Comparison of ENCODE assay signal across 8 cellular contexts in the genomic region with DNA sequence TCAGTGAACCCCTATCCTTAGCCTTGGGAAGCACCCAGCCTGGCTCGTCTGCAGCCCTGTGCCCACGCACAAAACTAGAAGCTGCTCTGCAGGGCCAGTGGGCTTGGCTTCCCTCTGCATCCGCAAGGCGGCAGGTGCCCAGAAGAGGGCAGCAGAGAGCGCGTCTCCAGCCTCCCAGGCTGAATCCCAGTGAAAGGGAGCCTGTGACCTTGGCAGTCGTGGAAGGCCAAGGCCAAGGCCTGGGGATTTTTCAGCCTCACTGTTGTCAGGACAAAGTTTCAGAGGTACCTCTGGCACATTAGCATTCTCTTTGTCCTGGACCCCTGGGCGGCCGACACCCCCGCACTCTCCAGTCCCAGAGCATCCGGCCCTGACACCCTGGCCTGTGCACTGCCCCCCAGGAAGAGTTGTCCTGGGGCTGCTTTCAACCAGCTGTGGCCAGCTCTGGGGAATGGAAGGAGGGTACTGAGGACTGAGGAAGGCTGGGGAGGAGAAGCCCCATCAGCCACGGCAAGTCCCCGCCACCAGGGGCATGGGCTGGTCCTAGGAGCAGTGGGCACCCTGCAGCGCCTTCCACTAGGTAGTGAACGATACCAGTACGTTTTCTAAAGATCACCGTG.
DNase-seq lines count a peak whose midpoint lies in the region; ATAC-seq and TF ChIP-seq lines count a peak whose summit lies in the region.

No MANE protein-coding gene starts in this region.

- H3K9ac ChIP-seq in liver (ENCODE audit: low read depth in 1 of 2, low read length in 2 of 2) = no peak overlapping the region

- no peaks in the 10 kb centered on the region for H3K36me3 Mint-ChIP-seq in activated CD4-positive, alpha-beta T cell treated with anti-CD3 and anti-CD28 coated beads, Interleukin-2, amount 10 ng/mL, durations not matched to agents 7 days and 5 days (ENCODE audit: low read depth)

- 41% methylated on average over 17 of the region's 17 CpGs for WGBS in liver

- POLR2A ChIA-PET in GM10248 (lab: Yijun Ruan, JAX) = no interaction called here
- POLR2A ChIA-PET in activated CD4-positive, alpha-beta T cell treated with anti-CD3 and anti-CD28 coated beads, Interleukin-2, amount 10 ng/mL, durations not matched to agents 7 days and 5 days (lab: Charles Lee) = no interaction called here

- H3K4me1 ChIP-seq in liver (ENCODE audit: control insufficient read depth in 4 of 4, insufficient read depth in 4 of 4, low read length in 3 of 4) = peaks cover 0 to 3% (median 0%) of the 10 kb centered on the region in 4 donors

- H3K36me3 ChIP-seq in liver (ENCODE audit: control insufficient read depth in 4 of 4, insufficient read depth in 3 of 4, low read depth in 1 of 4, low read length in 3 of 4) = no peaks in the 10 kb centered on the region

- H3K4me3 ChIP-seq in HFF-Myc (replicated peaks; ENCODE audit: low read depth, low read length) (no peak overlapping the region), choroid plexus epithelial cell (ENCODE audit: low read depth, low read length) (no peak overlapping the region), liver (ENCODE audit: low read depth in 1 of 3, low read length in 3 of 3) (no peak overlapping the region)

- peaks cover 14% of the 10 kb centered on the region for H3K4me1 Mint-ChIP-seq in activated CD4-positive, alpha-beta T cell treated with anti-CD3 and anti-CD28 coated beads, Interleukin-2, amount 10 ng/mL, durations not matched to agents 7 days and 5 days

- ATAC-seq in HG03520 (IDR thresholded peaks at IDR 0.05; ENCODE audit: unreplicated experiment) = no peak

- TF ChIP-seq CTCF in GM10248 (IDR thresholded peaks at IDR 0.05; ENCODE audit: control extremely low read depth, extremely low read depth, low read depth, missing control alignments) (peak; percentile 96), HFF-Myc (IDR thresholded peaks at IDR 0.05; ENCODE audit: low read depth, low read length, missing control alignments) (peak; percentile 89), choroid plexus epithelial cell (conservative IDR thresholded peaks at IDR 0.05; ENCODE audit: low read depth, low read length) (peak; percentile 95), liver (IDR thresholded peaks at IDR 0.05; ENCODE audit: low read depth, low read length, missing input control) (peak; percentile 88)

- no peak overlapping the region for H3K4me3 Mint-ChIP-seq in activated CD4-positive, alpha-beta T cell treated with anti-CD3 and anti-CD28 coated beads, Interleukin-2, amount 10 ng/mL, durations not matched to agents 7 days and 5 days

- peak; percentile 87 for DNase-seq in GM10248 (ENCODE audit: extremely low spot score)
- DNase-seq in HFF-Myc (ENCODE audit: extremely low read depth, low read depth) = no peak
- peak; percentile 84 for DNase-seq in NCI-H2196 (lab: John Stamatoyannopoulos, UW; ENCODE audit: unreplicated experiment)
- DNase-seq in activated CD4-positive, alpha-beta T cell treated with anti-CD3 and anti-CD28 coated beads, Interleukin-2, amount 10 ng/mL, durations not matched to agents 7 days and 5 days = peak; percentile 70
- peak; percentile 74 for DNase-seq in choroid plexus epithelial cell (ENCODE audit: low read depth)
- peak; percentile 75 for DNase-seq in stimulated activated CD4-positive, alpha-beta T cell treated with anti-CD3 and anti-CD28 coated beads, Interleukin-4, amount 100 ng/mL, for 24 hours

- H3K27me3 ChIP-seq in liver (ENCODE audit: control insufficient read depth in 4 of 4, insufficient read depth in 4 of 4, low read length in 3 of 4) = no peaks in the 10 kb centered on the region

- no peaks in the 10 kb centered on the region for H3K9me3 ChIP-seq in liver (ENCODE audit: control insufficient read depth in 4 of 4, low read length in 3 of 4)

- no peak overlapping the region for H3K27ac Mint-ChIP-seq in activated CD4-positive, alpha-beta T cell treated with anti-CD3 and anti-CD28 coated beads, Interleukin-2, amount 10 ng/mL, durations not matched to agents 7 days and 5 days

- CTCF ChIA-PET in GM10248 (lab: Yijun Ruan, JAX) = interaction anchor here (0.6 to 10.8 kb wide), 31 partner anchors 8 to 599 kb away, joined by 3 to 110 read pairs (median 4); no protein-coding TSS in a partner anchor
- CTCF ChIA-PET in activated CD4-positive, alpha-beta T cell treated with anti-CD3 and anti-CD28 coated beads, Interleukin-2, amount 10 ng/mL, durations not matched to agents 7 days and 5 days (lab: Charles Lee) = interaction anchor here (0.6 to 6.2 kb wide), 11 partner anchors 8 to 202 kb away, joined by 3 to 33 read pairs (median 4); partner anchors contain the start of gene CSNK1A1

- no peaks in the 10 kb centered on the region for H3K27me3 Mint-ChIP-seq in activated CD4-positive, alpha-beta T cell treated with anti-CD3 and anti-CD28 coated beads, Interleukin-2, amount 10 ng/mL, durations not matched to agents 7 days and 5 days

- no peak overlapping the region for H3K27ac ChIP-seq in liver (ENCODE audit: low read depth in 1 of 2, low read length in 2 of 2)

- peaks cover 2% of the 10 kb centered on the region for H3K9me3 Mint-ChIP-seq in activated CD4-positive, alpha-beta T cell treated with anti-CD3 and anti-CD28 coated beads, Interleukin-2, amount 10 ng/mL, durations not matched to agents 7 days and 5 days

- TF ChIP-seq RAD21 in liver (IDR thresholded peaks at IDR 0.05) = peak; percentile 91 to 97

TF ChIP-seq in liver, 16 proteins besides CTCF, POLR2A, EP300 and RAD21:
- TF ChIP-seq JUND (IDR thresholded peaks at IDR 0.05) = no peak
- peak in 1 of 2 donors; percentile 40 for TF ChIP-seq RXRA (IDR thresholded peaks at IDR 0.05)
- TF ChIP-seq, protein P1, sequence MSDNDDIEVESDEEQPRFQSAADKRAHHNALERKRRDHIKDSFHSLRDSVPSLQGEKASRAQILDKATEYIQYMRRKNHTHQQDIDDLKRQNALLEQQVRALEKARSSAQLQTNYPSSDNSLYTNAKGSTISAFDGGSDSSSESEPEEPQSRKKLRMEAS (IDR thresholded peaks at IDR 0.05) = no peak
- peak; percentile 84 for TF ChIP-seq NR2F2 (IDR thresholded peaks at IDR 0.05)
- TF ChIP-seq, protein P2, sequence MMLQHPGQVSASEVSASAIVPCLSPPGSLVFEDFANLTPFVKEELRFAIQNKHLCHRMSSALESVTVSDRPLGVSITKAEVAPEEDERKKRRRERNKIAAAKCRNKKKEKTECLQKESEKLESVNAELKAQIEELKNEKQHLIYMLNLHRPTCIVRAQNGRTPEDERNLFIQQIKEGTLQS (IDR thresholded peaks at IDR 0.05) = no peak
- TF ChIP-seq, protein P3, sequence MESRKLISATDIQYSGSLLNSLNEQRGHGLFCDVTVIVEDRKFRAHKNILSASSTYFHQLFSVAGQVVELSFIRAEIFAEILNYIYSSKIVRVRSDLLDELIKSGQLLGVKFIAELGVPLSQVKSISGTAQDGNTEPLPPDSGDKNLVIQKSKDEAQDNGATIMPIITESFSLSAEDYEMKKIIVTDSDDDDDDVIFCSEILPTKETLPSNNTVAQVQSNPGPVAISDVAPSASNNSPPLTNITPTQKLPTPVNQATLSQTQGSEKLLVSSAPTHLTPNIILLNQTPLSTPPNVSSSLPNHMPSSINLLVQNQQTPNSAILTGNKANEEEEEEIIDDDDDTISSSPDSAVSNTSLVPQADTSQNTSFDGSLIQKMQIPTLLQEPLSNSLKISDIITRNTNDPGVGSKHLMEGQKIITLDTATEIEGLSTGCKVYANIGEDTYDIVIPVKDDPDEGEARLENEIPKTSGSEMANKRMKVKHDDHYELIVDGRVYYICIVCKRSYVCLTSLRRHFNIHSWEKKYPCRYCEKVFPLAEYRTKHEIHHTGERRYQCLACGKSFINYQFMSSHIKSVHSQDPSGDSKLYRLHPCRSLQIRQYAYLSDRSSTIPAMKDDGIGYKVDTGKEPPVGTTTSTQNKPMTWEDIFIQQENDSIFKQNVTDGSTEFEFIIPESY (IDR thresholded peaks at IDR 0.05) = no peak
- no peak for TF ChIP-seq HNF4G (IDR thresholded peaks at IDR 0.05)
- TF ChIP-seq GABPA (IDR thresholded peaks at IDR 0.05 in 1 of 2, conservative IDR thresholded peaks at IDR 0.05 in 1 of 2) = no peak
- no peak for TF ChIP-seq EGR1 (IDR thresholded peaks at IDR 0.05; ENCODE audit: low read depth in 2 of 2)
- no peak for TF ChIP-seq YY1 (IDR thresholded peaks at IDR 0.05)
- TF ChIP-seq, protein P4, sequence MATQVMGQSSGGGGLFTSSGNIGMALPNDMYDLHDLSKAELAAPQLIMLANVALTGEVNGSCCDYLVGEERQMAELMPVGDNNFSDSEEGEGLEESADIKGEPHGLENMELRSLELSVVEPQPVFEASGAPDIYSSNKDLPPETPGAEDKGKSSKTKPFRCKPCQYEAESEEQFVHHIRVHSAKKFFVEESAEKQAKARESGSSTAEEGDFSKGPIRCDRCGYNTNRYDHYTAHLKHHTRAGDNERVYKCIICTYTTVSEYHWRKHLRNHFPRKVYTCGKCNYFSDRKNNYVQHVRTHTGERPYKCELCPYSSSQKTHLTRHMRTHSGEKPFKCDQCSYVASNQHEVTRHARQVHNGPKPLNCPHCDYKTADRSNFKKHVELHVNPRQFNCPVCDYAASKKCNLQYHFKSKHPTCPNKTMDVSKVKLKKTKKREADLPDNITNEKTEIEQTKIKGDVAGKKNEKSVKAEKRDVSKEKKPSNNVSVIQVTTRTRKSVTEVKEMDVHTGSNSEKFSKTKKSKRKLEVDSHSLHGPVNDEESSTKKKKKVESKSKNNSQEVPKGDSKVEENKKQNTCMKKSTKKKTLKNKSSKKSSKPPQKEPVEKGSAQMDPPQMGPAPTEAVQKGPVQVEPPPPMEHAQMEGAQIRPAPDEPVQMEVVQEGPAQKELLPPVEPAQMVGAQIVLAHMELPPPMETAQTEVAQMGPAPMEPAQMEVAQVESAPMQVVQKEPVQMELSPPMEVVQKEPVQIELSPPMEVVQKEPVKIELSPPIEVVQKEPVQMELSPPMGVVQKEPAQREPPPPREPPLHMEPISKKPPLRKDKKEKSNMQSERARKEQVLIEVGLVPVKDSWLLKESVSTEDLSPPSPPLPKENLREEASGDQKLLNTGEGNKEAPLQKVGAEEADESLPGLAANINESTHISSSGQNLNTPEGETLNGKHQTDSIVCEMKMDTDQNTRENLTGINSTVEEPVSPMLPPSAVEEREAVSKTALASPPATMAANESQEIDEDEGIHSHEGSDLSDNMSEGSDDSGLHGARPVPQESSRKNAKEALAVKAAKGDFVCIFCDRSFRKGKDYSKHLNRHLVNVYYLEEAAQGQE (IDR thresholded peaks at IDR 0.05) = no peak
TF ChIP-seq in liver: peak in this region for 2.
